In genomic region chr1:100037665-100038400, GRCh38 we compare ENCODE assay signal across 8 cellular contexts.
DNase-seq lines count a peak whose midpoint lies in the region; ATAC-seq and TF ChIP-seq lines count a peak whose summit lies in the region.

No MANE protein-coding gene starts in this region.

- H3K27ac Mint-ChIP-seq in IgD-negative memory B cell, result peak overlapping the region; percentile 94 to 99 (median 99)
- H3K27ac Mint-ChIP-seq in naive thymus-derived CD4-positive, alpha-beta T cell, result peak overlapping the region; percentile 97 to 100 (median 99)
- peak overlapping the region; percentile 89 for H3K27ac Mint-ChIP-seq in stimulated activated memory B cell treated with anti-CD40 and anti-IgM and Interleukin-4, amounts not matched to agents 10 μg/mL and 1 μg/mL and 100 μg/mL, for 72 hours

- H3K27me3 Mint-ChIP-seq in IgD-negative memory B cell, result no peaks in the 10 kb centered on the region
- no peaks in the 10 kb centered on the region for H3K27me3 Mint-ChIP-seq in naive thymus-derived CD4-positive, alpha-beta T cell
- H3K27me3 Mint-ChIP-seq in stimulated activated memory B cell treated with anti-CD40 and anti-IgM and Interleukin-4, amounts not matched to agents 10 μg/mL and 1 μg/mL and 100 μg/mL, for 72 hours, result no peaks in the 10 kb centered on the region

- POLR2A ChIA-PET in naive thymus-derived CD4-positive, alpha-beta T cell (lab: Charles Lee), result interaction anchor here (0.9 to 2.9 kb wide), 10 partner anchors 9 to 1272 kb away, joined by 3 to 22 read pairs (median 4); partner anchors contain the start of genes DBT, SASS6, SLC35A3 and TRMT13

- ATAC-seq in GM21619 (IDR thresholded peaks at IDR 0.05; ENCODE audit: unreplicated experiment), result peak; percentile 75
- ATAC-seq in naive thymus-derived CD4-positive, alpha-beta T cell, result peak; percentile 91
- ATAC-seq in stimulated activated memory B cell treated with anti-CD40 and anti-IgM and Interleukin-4, amounts not matched to agents 10 μg/mL and 1 μg/mL and 100 μg/mL, for 72 hours, result peak; percentile 98

- DNase-seq in DMS53 treated with DMSO at 0.1 percent for 48 hours (lab: John Stamatoyannopoulos, UW; ENCODE audit: unreplicated experiment) (peak; percentile 82), activated T-helper 1 cell treated with Interleukin-2 at 50 U/mL for 16 hours (ENCODE audit: low read depth) (peak; percentile 80), fibroblast of gingiva (ENCODE audit: low read depth) (peak; percentile 87)
- DNase-seq in naive thymus-derived CD4-positive, alpha-beta T cell, result peak; percentile 83 to 92 (median 88)

- H3K4me1 ChIP-seq in naive thymus-derived CD4-positive, alpha-beta T cell (ENCODE audit: control insufficient read depth in 2 of 2, insufficient read depth in 2 of 2, low read length in 2 of 2), result peaks cover 22 to 29% of the 10 kb centered on the region in 2 donors

- no peaks in the 10 kb centered on the region for H3K27me3 ChIP-seq in naive thymus-derived CD4-positive, alpha-beta T cell (ENCODE audit: control insufficient read depth in 2 of 2, insufficient read depth in 2 of 2, low read length in 2 of 2)

- H3K9me3 ChIP-seq in naive thymus-derived CD4-positive, alpha-beta T cell (ENCODE audit: control insufficient read depth in 2 of 3, low read length in 3 of 3), result no peaks in the 10 kb centered on the region

- H3K36me3 Mint-ChIP-seq in IgD-negative memory B cell, result no peaks in the 10 kb centered on the region
- peaks cover 0 to 11% (median under 1%) of the 10 kb centered on the region in 5 donors for H3K36me3 Mint-ChIP-seq in naive thymus-derived CD4-positive, alpha-beta T cell
- peaks cover 10% of the 10 kb centered on the region for H3K36me3 Mint-ChIP-seq in stimulated activated memory B cell treated with anti-CD40 and anti-IgM and Interleukin-4, amounts not matched to agents 10 μg/mL and 1 μg/mL and 100 μg/mL, for 72 hours

- CTCF ChIA-PET in naive thymus-derived CD4-positive, alpha-beta T cell (lab: Charles Lee), result interaction anchor here (0.6 kb wide), 1 partner anchor 146 kb away, joined by 3 read pairs; no protein-coding TSS in a partner anchor

- no peaks in the 10 kb centered on the region for H3K9me3 Mint-ChIP-seq in IgD-negative memory B cell
- H3K9me3 Mint-ChIP-seq in naive thymus-derived CD4-positive, alpha-beta T cell, result peaks cover 0 to 1% (median 0%) of the 10 kb centered on the region in 11 donors
- no peaks in the 10 kb centered on the region for H3K9me3 Mint-ChIP-seq in stimulated activated memory B cell treated with anti-CD40 and anti-IgM and Interleukin-4, amounts not matched to agents 10 μg/mL and 1 μg/mL and 100 μg/mL, for 72 hours

- intact Hi-C loops in naive thymus-derived CD4-positive, alpha-beta T cell (cut with micrococcal nuclease), result loop anchor here (1.0 to 5.0 kb wide), 21 partner anchors 8 to 1199 kb away; partner anchors contain the start of genes AGL (in 2 of the 2), DBT (in 2 of the 2), RTCA (in 2 of the 2) and SLC35A3 (in 2 of the 2)

- peak overlapping the region; percentile 70 for H3K4me3 ChIP-seq in naive thymus-derived CD4-positive, alpha-beta T cell (ENCODE audit: low read length)

- peaks cover 0 to 5% (median 0%) of the 10 kb centered on the region in 3 experiments for H3K36me3 ChIP-seq in naive thymus-derived CD4-positive, alpha-beta T cell (ENCODE audit: control insufficient read depth in 2 of 3, insufficient read depth in 3 of 3, low read length in 3 of 3)

- H3K4me1 Mint-ChIP-seq in IgD-negative memory B cell, result peaks cover 40 to 42% (median 41%) of the 10 kb centered on the region in 3 donors
- H3K4me1 Mint-ChIP-seq in naive thymus-derived CD4-positive, alpha-beta T cell, result peaks cover 27 to 65% (median 55%) of the 10 kb centered on the region in 7 donors
- H3K4me1 Mint-ChIP-seq in stimulated activated memory B cell treated with anti-CD40 and anti-IgM and Interleukin-4, amounts not matched to agents 10 μg/mL and 1 μg/mL and 100 μg/mL, for 72 hours, result peaks cover 59% of the 10 kb centered on the region

- H3K4me3 Mint-ChIP-seq in IgD-negative memory B cell, result peak overlapping the region; percentile 92 to 99 (median 95)
- H3K4me3 Mint-ChIP-seq in naive thymus-derived CD4-positive, alpha-beta T cell, result peak overlapping the region; percentile 92 to 99 (median 95)
- H3K4me3 Mint-ChIP-seq in stimulated activated memory B cell treated with anti-CD40 and anti-IgM and Interleukin-4, amounts not matched to agents 10 μg/mL and 1 μg/mL and 100 μg/mL, for 72 hours, result peak overlapping the region; percentile 92

- H3K27ac ChIP-seq in naive thymus-derived CD4-positive, alpha-beta T cell (ENCODE audit: low read depth, low read length), result peak overlapping the region; percentile 99

TF ChIP-seq in PFSK-1, 5 proteins besides CTCF, POLR2A, EP300 and RAD21:
- TF ChIP-seq TAF1 (IDR thresholded peaks at IDR 0.05; ENCODE audit: borderline replicate concordance, insufficient read depth, low read length) (peak; percentile 97), FOXP2 (optimal IDR thresholded peaks at IDR 0.05; ENCODE audit: borderline replicate concordance, extremely low read depth, extremely low read length, insufficient read depth) (no peak), POLR2AphosphoS5 (IDR thresholded peaks at IDR 0.05; ENCODE audit: low read depth, low read length) (peak; percentile 94), REST (IDR thresholded peaks at IDR 0.05; ENCODE audit: insufficient read depth in 1 of 2, low read depth in 2 of 2, low read length in 2 of 2) (peak in 1 of 2 experiments; percentile 42; a peak in 1 of 4 replicates), SIN3A (IDR thresholded peaks at IDR 0.05; ENCODE audit: borderline replicate concordance, insufficient read depth, low read length) (0 out of 2 replicates have a peak, but pooled peaks have one; percentile 15)

Comparison
In these comparisons a context has a peak if more than half of its experiments do, and no peak if none do; other contexts are left out.
1. Peak in every context shown above with its lines: DNase-seq, ATAC-seq, H3K4me3 ChIP-seq and H3K27ac ChIP-seq.